22 cellular contexts compared by ENCODE assay signal in genomic region chr3:50815844-50816243, GRCh38.
A peak's percentile ranks its signal among the peaks of the same experiment; 100 is the strongest.
DNase-seq lines count a peak whose midpoint lies in the region; ATAC-seq and TF ChIP-seq lines count a peak whose summit lies in the region.
"Had no signal": no experiment of that assay in that cellular context is flagged by ENCODE, and none has a peak within 500 bp of the region (broad histone marks: within the 10 kb centered on the region; RNA-seq: fewer than 3 reads in every experiment).

No MANE protein-coding gene starts in this region.

- peaks cover 7% of the 10 kb centered on the region for H3K4me1 Mint-ChIP-seq in activated CD4-positive, alpha-beta T cell treated with anti-CD3 and anti-CD28 coated beads for 36 hours
- H3K4me1 Mint-ChIP-seq in activated naive CD8-positive, alpha-beta T cell treated with anti-CD3 and anti-CD28 coated beads, Interleukin-2, amount 50 U/mL, for 24 hours = peaks cover 10% of the 10 kb centered on the region
- H3K4me1 Mint-ChIP-seq in type B pancreatic cell (ENCODE audit: unreplicated experiment) = peaks cover 5% of the 10 kb centered on the region
- H3K4me1 Mint-ChIP-seq in activated T-helper 1 cell treated with anti-CD3 and anti-CD28 coated beads, Interleukin-12 subunit alpha, Interleukin-12 subunit beta, Interleukin-2, Interleukin-4 antibody, amounts not matched to agents 30 ng/mL and 10 ng/mL and 1 ng/mL, durations not matched to agents 14 hours and 24 hours and 36 hours (ENCODE audit: low read depth) = no peaks in the 10 kb centered on the region
- H3K4me1 Mint-ChIP-seq: immature natural killer cell had no signal

- intact Hi-C loops in activated CD4-positive, alpha-beta T cell treated with anti-CD3 and anti-CD28 coated beads for 36 hours (cut with DNase I, micrococcal nuclease) = no loop called here
- intact Hi-C loops in activated T-helper 1 cell treated with anti-CD3 and anti-CD28 coated beads, Interleukin-12 subunit alpha, Interleukin-12 subunit beta, Interleukin-2, Interleukin-4 antibody, amounts not matched to agents 30 ng/mL and 10 ng/mL and 1 ng/mL, durations not matched to agents 14 hours and 24 hours and 36 hours (cut with micrococcal nuclease) = no loop called here

- no peak overlapping the region for H3K27ac Mint-ChIP-seq in activated CD4-positive, alpha-beta T cell treated with anti-CD3 and anti-CD28 coated beads for 36 hours
- no peak overlapping the region for H3K27ac Mint-ChIP-seq in activated naive CD8-positive, alpha-beta T cell treated with anti-CD3 and anti-CD28 coated beads, Interleukin-2, amount 50 U/mL, for 24 hours
- peak overlapping the region; percentile 89 for H3K27ac Mint-ChIP-seq in type B pancreatic cell
- no peak overlapping the region for H3K27ac Mint-ChIP-seq in activated T-helper 1 cell treated with anti-CD3 and anti-CD28 coated beads, Interleukin-12 subunit alpha, Interleukin-12 subunit beta, Interleukin-2, Interleukin-4 antibody, amounts not matched to agents 30 ng/mL and 10 ng/mL and 1 ng/mL, durations not matched to agents 14 hours and 24 hours and 36 hours
- H3K27ac Mint-ChIP-seq: activated CD4-positive, alpha-beta memory T cell treated with anti-CD3 and anti-CD28 coated beads for 36 hours; dendritic cell treated with granulocyte-macrophage colony-stimulating factor and Interleukin-4, amounts not matched to agents 40 ng/mL and 50 ng/mL, for 4 days; immature natural killer cell had no signal

- peaks cover 1% of the 10 kb centered on the region for H3K9me3 Mint-ChIP-seq in activated CD4-positive, alpha-beta T cell treated with anti-CD3 and anti-CD28 coated beads for 36 hours (ENCODE audit: low read depth)
- peaks cover 7% of the 10 kb centered on the region for H3K9me3 Mint-ChIP-seq in activated naive CD8-positive, alpha-beta T cell treated with anti-CD3 and anti-CD28 coated beads, Interleukin-2, amount 50 U/mL, for 24 hours
- H3K9me3 Mint-ChIP-seq in type B pancreatic cell = no peaks in the 10 kb centered on the region
- H3K9me3 Mint-ChIP-seq in activated T-helper 1 cell treated with anti-CD3 and anti-CD28 coated beads, Interleukin-12 subunit alpha, Interleukin-12 subunit beta, Interleukin-2, Interleukin-4 antibody, amounts not matched to agents 30 ng/mL and 10 ng/mL and 1 ng/mL, durations not matched to agents 14 hours and 24 hours and 36 hours = peaks cover 6% of the 10 kb centered on the region
- H3K9me3 Mint-ChIP-seq: activated CD4-positive, alpha-beta memory T cell treated with anti-CD3 and anti-CD28 coated beads for 36 hours; dendritic cell treated with granulocyte-macrophage colony-stimulating factor and Interleukin-4, amounts not matched to agents 40 ng/mL and 50 ng/mL, for 4 days had no signal

- no peaks in the 10 kb centered on the region for H3K36me3 Mint-ChIP-seq in activated CD4-positive, alpha-beta T cell treated with anti-CD3 and anti-CD28 coated beads for 36 hours (ENCODE audit: low read depth)
- H3K36me3 Mint-ChIP-seq in activated naive CD8-positive, alpha-beta T cell treated with anti-CD3 and anti-CD28 coated beads, Interleukin-2, amount 50 U/mL, for 24 hours (ENCODE audit: low read depth) = no peaks in the 10 kb centered on the region
- no peaks in the 10 kb centered on the region for H3K36me3 Mint-ChIP-seq in type B pancreatic cell
- H3K36me3 Mint-ChIP-seq in activated T-helper 1 cell treated with anti-CD3 and anti-CD28 coated beads, Interleukin-12 subunit alpha, Interleukin-12 subunit beta, Interleukin-2, Interleukin-4 antibody, amounts not matched to agents 30 ng/mL and 10 ng/mL and 1 ng/mL, durations not matched to agents 14 hours and 24 hours and 36 hours (ENCODE audit: low read depth) = no peaks in the 10 kb centered on the region
- H3K36me3 Mint-ChIP-seq: activated CD4-positive, alpha-beta memory T cell treated with anti-CD3 and anti-CD28 coated beads for 36 hours; immature natural killer cell had no signal

- DNase-seq in activated CD4-positive, alpha-beta T cell treated with anti-CD3 and anti-CD28 coated beads for 36 hours = no peak
- DNase-seq in activated CD4-positive, alpha-beta T cell treated with anti-CD3 and anti-CD28 coated beads, Interleukin-2, amount 50 U/mL, for 48 hours = no peak
- DNase-seq in activated naive CD8-positive, alpha-beta T cell treated with anti-CD3 and anti-CD28 coated beads, Interleukin-2, amount 50 U/mL, for 24 hours = no peak
- DNase-seq in kidney glomerular epithelial cell (lab: John Stamatoyannopoulos, UW) = peak; percentile 28
- DNase-seq in type B pancreatic cell (ENCODE audit: extremely low spot score, unreplicated experiment) = no peak
- no peak for DNase-seq in activated T-helper 1 cell treated with anti-CD3 and anti-CD28 coated beads, Interleukin-12 subunit alpha, Interleukin-12 subunit beta, Interleukin-2, Interleukin-4 antibody, amounts not matched to agents 30 ng/mL and 10 ng/mL and 1 ng/mL, durations not matched to agents 14 hours and 24 hours and 36 hours (ENCODE audit: low spot score)
- DNase-seq: activated CD4-positive, alpha-beta memory T cell treated with anti-CD3 and anti-CD28 coated beads for 36 hours; activated gamma-delta T cell treated with Interleukin-2 at 50 U/mL for 16 hours; activated T-cell treated with anti-CD3 and anti-CD28 coated beads for 4 hours; amniotic stem cell; DND-41; heart right ventricle; immature natural killer cell; NCI-H1436 treated with DMSO at 0.1 percent for 48 hours; NCI-H748 treated with DMSO at 0.1 percent for 48 hours; stimulated activated CD4-positive, alpha-beta T cell treated with anti-CD3 and anti-CD28 coated beads, Interleukin-4, amount 100 ng/mL, for 1 hour; stimulated activated naive CD4-positive, alpha-beta T cell treated with Interleukin-2 at 50 U/mL for 16 hours; tibial artery had no signal

- H3K27me3 Mint-ChIP-seq in activated CD4-positive, alpha-beta T cell treated with anti-CD3 and anti-CD28 coated beads for 36 hours = no peaks in the 10 kb centered on the region
- H3K27me3 Mint-ChIP-seq in activated naive CD8-positive, alpha-beta T cell treated with anti-CD3 and anti-CD28 coated beads, Interleukin-2, amount 50 U/mL, for 24 hours = peaks cover under 1% of the 10 kb centered on the region
- H3K27me3 Mint-ChIP-seq in type B pancreatic cell = no peaks in the 10 kb centered on the region
- peaks cover 1% of the 10 kb centered on the region for H3K27me3 Mint-ChIP-seq in activated T-helper 1 cell treated with anti-CD3 and anti-CD28 coated beads, Interleukin-12 subunit alpha, Interleukin-12 subunit beta, Interleukin-2, Interleukin-4 antibody, amounts not matched to agents 30 ng/mL and 10 ng/mL and 1 ng/mL, durations not matched to agents 14 hours and 24 hours and 36 hours (ENCODE audit: insufficient read depth)
- H3K27me3 Mint-ChIP-seq: activated CD4-positive, alpha-beta memory T cell treated with anti-CD3 and anti-CD28 coated beads for 36 hours had no signal

- CTCF ChIA-PET in activated CD4-positive, alpha-beta T cell treated with anti-CD3 and anti-CD28 coated beads for 36 hours (lab: Charles Lee) = interaction anchor here (0.7 kb wide), 1 partner anchor 93 kb away, joined by 3 read pairs; no protein-coding TSS in a partner anchor

- POLR2A ChIA-PET in activated CD4-positive, alpha-beta T cell treated with anti-CD3 and anti-CD28 coated beads for 36 hours (lab: Charles Lee) = no interaction called here

- no peak overlapping the region for H3K4me3 Mint-ChIP-seq in activated CD4-positive, alpha-beta T cell treated with anti-CD3 and anti-CD28 coated beads for 36 hours
- H3K4me3 Mint-ChIP-seq in activated naive CD8-positive, alpha-beta T cell treated with anti-CD3 and anti-CD28 coated beads, Interleukin-2, amount 50 U/mL, for 24 hours = no peak overlapping the region
- peak overlapping the region; percentile 76 for H3K4me3 Mint-ChIP-seq in type B pancreatic cell
- H3K4me3 Mint-ChIP-seq in activated T-helper 1 cell treated with anti-CD3 and anti-CD28 coated beads, Interleukin-12 subunit alpha, Interleukin-12 subunit beta, Interleukin-2, Interleukin-4 antibody, amounts not matched to agents 30 ng/mL and 10 ng/mL and 1 ng/mL, durations not matched to agents 14 hours and 24 hours and 36 hours = no peak overlapping the region
- H3K4me3 Mint-ChIP-seq: activated CD4-positive, alpha-beta memory T cell treated with anti-CD3 and anti-CD28 coated beads for 36 hours; dendritic cell treated with granulocyte-macrophage colony-stimulating factor and Interleukin-4, amounts not matched to agents 40 ng/mL and 50 ng/mL, for 4 days; immature natural killer cell had no signal

- TF ChIP-seq CTCF in type B pancreatic cell (conservative IDR thresholded peaks at IDR 0.05) = no peak

- ATAC-seq in activated CD4-positive, alpha-beta T cell treated with anti-CD3 and anti-CD28 coated beads for 36 hours = peak; percentile 36
- peak; percentile 28 for ATAC-seq in activated naive CD8-positive, alpha-beta T cell treated with anti-CD3 and anti-CD28 coated beads, Interleukin-2, amount 50 U/mL, for 24 hours
- ATAC-seq in HG02588 (IDR thresholded peaks at IDR 0.05; ENCODE audit: unreplicated experiment) (no peak), GM18511 (IDR thresholded peaks at IDR 0.05; ENCODE audit: unreplicated experiment) (no peak)
- ATAC-seq: heart right ventricle, K562 had no signal

Comparison
In these comparisons a context has a peak if more than half of its experiments do, and no peak if none do; other contexts are left out.
1. ATAC-seq: peak in activated CD4-positive, alpha-beta T cell treated with anti-CD3 and anti-CD28 coated beads for 36 hours (single experiment) and activated naive CD8-positive, alpha-beta T cell treated with anti-CD3 and anti-CD28 coated beads, Interleukin-2, amount 50 U/mL, for 24 hours (single experiment); none in HG02588 (single experiment) and GM18511 (single experiment).